Comparison of ENCODE assay signal across 31 cellular contexts in the genomic region with DNA sequence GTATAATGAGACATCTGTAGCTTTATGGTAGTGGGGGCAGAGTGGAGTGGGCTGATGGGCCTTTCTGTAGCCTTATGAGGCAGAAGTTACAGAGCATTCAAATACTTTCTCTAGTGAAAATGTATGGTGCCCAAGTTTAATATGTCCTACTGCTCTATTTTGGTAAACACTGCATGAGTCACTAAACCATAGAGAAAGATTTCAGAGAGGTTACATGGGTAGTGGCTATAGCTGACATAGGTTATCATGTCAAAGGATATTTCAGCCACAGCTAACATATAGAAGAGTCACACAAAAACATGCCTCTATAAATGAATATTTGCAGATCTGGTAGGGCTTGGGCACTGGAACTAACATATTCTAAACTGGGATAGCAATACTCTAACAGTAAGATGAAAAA.
"Had no signal": no experiment of that assay in that cellular context is flagged by ENCODE, and none has a peak within 500 bp of the region (broad histone marks: within the 10 kb centered on the region; RNA-seq: fewer than 3 reads in every experiment).

No MANE protein-coding gene starts in this region.

- H3K4me3 Mint-ChIP-seq: immature natural killer cell; naive thymus-derived CD8-positive, alpha-beta T cell; nephron; neural crest cell had no signal

- H3K4me1 Mint-ChIP-seq: nephron, neural crest cell had no signal

- H3K27me3 Mint-ChIP-seq: naive thymus-derived CD8-positive, alpha-beta T cell had no signal

- ATAC-seq: left colon; left lung; lower lobe of right lung; naive thymus-derived CD8-positive, alpha-beta T cell; pancreas; right cardiac atrium; sciatic nerve had no signal

- H3K36me3 ChIP-seq: left lung, lower lobe of right lung, pancreas, prostate gland, stomach, thyroid gland, transverse colon, upper lobe of left lung, vagina had no signal

- H3K9me3 Mint-ChIP-seq: immature natural killer cell had no signal

- FAIRE-seq: islet of Langerhans, kidney, pancreas had no signal

- H3K36me3 Mint-ChIP-seq: immature natural killer cell had no signal

- H3K27ac Mint-ChIP-seq: immature natural killer cell; naive thymus-derived CD8-positive, alpha-beta T cell; nephron had no signal

- H3K27ac ChIP-seq: left lung, lower lobe of right lung, pancreas, prostate gland, skin epidermis, stomach, testis, thyroid gland, transverse colon, upper lobe of left lung, vagina had no signal

- H3K9me3 ChIP-seq: lower lobe of right lung, pancreas, prostate gland, testis, thyroid gland, transverse colon, upper lobe of left lung, vagina had no signal

- H3K4me3 ChIP-seq: left lung, lower lobe of right lung, pancreas, prostate gland, skin epidermis, stomach, testis, thyroid gland, transverse colon, upper lobe of left lung, vagina had no signal

- DNase-seq: hypothalamus; immature natural killer cell; kidney; left colon; left lung; lower lobe of right lung; mammary epithelial cell; mesenchymal stem cell; naive thymus-derived CD8-positive, alpha-beta T cell; nucleus accumbens; pancreas; posterior cingulate gyrus; retina; right cardiac atrium; stimulated activated CD4-positive, alpha-beta T cell treated with anti-CD3 and anti-CD28 coated beads, Interleukin-12 subunit alpha, Interleukin-12 subunit beta, amount 100 ng/mL, for 4 hours; stimulated activated CD4-positive, alpha-beta T cell treated with anti-CD3 and anti-CD28 coated beads, Interleukin-15, amount 100 ng/mL, for 24 hours; stimulated activated CD4-positive, alpha-beta T cell treated with anti-CD3 and anti-CD28 coated beads, Interleukin-2, amount 100 ng/mL, for 24 hours; stimulated activated CD4-positive, alpha-beta T cell treated with anti-CD3 and anti-CD28 coated beads, Interleukin-4, amount 100 ng/mL, for 1 hour; stimulated activated naive CD4-positive, alpha-beta T cell; stomach; testis; thyroid gland; transverse colon; upper lobe of left lung had no signal

- H3K27me3 ChIP-seq: left lung, pancreas, stomach, testis, thyroid gland, transverse colon, upper lobe of left lung, vagina had no signal

- H3K4me1 ChIP-seq: left lung, lower lobe of right lung, pancreas, prostate gland, stomach, thyroid gland, vagina had no signal
